18 cellular contexts compared by ENCODE assay signal in genomic region chr5:100913298-100913697, GRCh38. TPM values are rescaled to one million over a fixed set of nuclear protein-coding genes. Genes with fewer than 3 reads are reported as not detected.
"Had no signal": no experiment of that assay in that cellular context is flagged by ENCODE, and none has a peak within 500 bp of the region (broad histone marks: within the 10 kb centered on the region; RNA-seq: fewer than 3 reads in every experiment).

No MANE protein-coding gene starts in this region.

- H3K4me3 Mint-ChIP-seq: activated naive CD4-positive, alpha-beta T cell treated with anti-CD3 and anti-CD28 coated beads for 36 hours; brain; natural killer cell; stimulated activated naive CD8-positive, alpha-beta T cell treated with anti-CD3 and anti-CD28 coated beads, Interleukin-15, Interleukin-2, amounts not matched to agents 100 ng/mL and 50 ng/mL, for 24 hours; T-cell; T-helper 2 cell treated with Interferon-gamma antibody and Interleukin-4, amounts not matched to agents 5 μg/mL and 100 μg/mL, for 36 hours had no signal

- H3K36me3 Mint-ChIP-seq: brain, natural killer cell had no signal

- H3K27ac Mint-ChIP-seq: activated naive CD4-positive, alpha-beta T cell treated with anti-CD3 and anti-CD28 coated beads for 36 hours; brain; natural killer cell; stimulated activated naive CD8-positive, alpha-beta T cell treated with anti-CD3 and anti-CD28 coated beads, Interleukin-15, Interleukin-2, amounts not matched to agents 100 ng/mL and 50 ng/mL, for 24 hours; T-cell; T-helper 2 cell treated with Interferon-gamma antibody and Interleukin-4, amounts not matched to agents 5 μg/mL and 100 μg/mL, for 36 hours had no signal

- H3K4me1 Mint-ChIP-seq: brain, natural killer cell had no signal

- DNase-seq: activated CD4-positive, alpha-beta T cell treated with anti-CD3 and anti-CD28 coated beads for 1 hour; activated CD8-positive, alpha-beta memory T cell treated with anti-CD3 and anti-CD28 coated beads, Interleukin-2, amount 50 U/mL, for 48 hours; activated effector memory CD4-positive, alpha-beta T cell treated with Interleukin-2 at 50 U/mL for 16 hours; activated naive CD4-positive, alpha-beta T cell treated with anti-CD3 and anti-CD28 coated beads for 36 hours; aorta; head of caudate nucleus; hypothalamus; midbrain; natural killer cell; spleen; stimulated activated CD4-positive, alpha-beta T cell treated with anti-CD3 and anti-CD28 coated beads, Interleukin-4, amount 100 ng/mL, for 1 hour; T-cell; tibial artery had no signal

- H3K27me3 Mint-ChIP-seq: brain; stimulated activated naive CD8-positive, alpha-beta T cell treated with anti-CD3 and anti-CD28 coated beads, Interleukin-15, Interleukin-2, amounts not matched to agents 100 ng/mL and 50 ng/mL, for 24 hours; T-cell had no signal

- ATAC-seq: gastroesophageal sphincter, natural killer cell, T-cell had no signal

- H3K9me3 Mint-ChIP-seq: natural killer cell; stimulated activated naive CD8-positive, alpha-beta T cell treated with anti-CD3 and anti-CD28 coated beads, Interleukin-15, Interleukin-2, amounts not matched to agents 100 ng/mL and 50 ng/mL, for 24 hours; T-cell had no signal

RNA-seq across cellular contexts. Expression of gene ST8SIA4, which starts 10.2 kb away (rescaled TPM):
- total RNA-seq: osteocyte had no signal
